Comparison of ENCODE assay signal across 1 cellular context in genomic region chr5:56116599-56117131, GRCh38.
TF ChIP-seq lines count a peak whose summit lies in the region.

No MANE protein-coding gene starts in this region.

TF ChIP-seq in HepG2, 621 proteins besides CTCF, POLR2A, EP300 and RAD21 (continued from another document and continues in another):
- TF ChIP-seq DZIP1 (CRISPR knock-in tag; IDR thresholded peaks at IDR 0.05) (no peak), ZFP36 (IDR thresholded peaks at IDR 0.05; ENCODE audit: borderline replicate concordance, low read depth, low read length, partially characterized antibody) (no peak), ZNF614 (CRISPR knock-in tag; IDR thresholded peaks at IDR 0.05; ENCODE audit: borderline replicate concordance) (peak; percentile 96; the same call in 1 of the 2 replicates), ZC3H13 (CRISPR knock-in tag; IDR thresholded peaks at IDR 0.05) (no peak), SUZ12 (IDR thresholded peaks at IDR 0.05; ENCODE audit: low read depth, low read length) (no peak), JUNB (CRISPR knock-in tag; IDR thresholded peaks at IDR 0.05; ENCODE audit: borderline replicate concordance) (no peak), ZNF709 (CRISPR knock-in tag; IDR thresholded peaks at IDR 0.05) (no peak), PTBP1 (IDR thresholded peaks at IDR 0.05; ENCODE audit: low read depth, low read length, poor library complexity, severe bottlenecking) (no peak), LBX2 (CRISPR knock-in tag; IDR thresholded peaks at IDR 0.05; ENCODE audit: borderline replicate concordance) (no peak), TBL1XR1 (IDR thresholded peaks at IDR 0.05; ENCODE audit: borderline replicate concordance, low read length, partially characterized antibody) (peak; percentile 71), ZNF503 (CRISPR knock-in tag; IDR thresholded peaks at IDR 0.05) (no peak), HMGXB4 (CRISPR knock-in tag; IDR thresholded peaks at IDR 0.05; ENCODE audit: borderline replicate concordance in 1 of 2, low read depth in 1 of 2) (0 out of 4 replicates have a peak, but pooled peaks of 1 of the 2 experiments have one; percentile 34), POLR2AphosphoS5 (IDR thresholded peaks at IDR 0.05; ENCODE audit: low read depth, low read length) (peak; percentile 44; the same call in 1 of the 2 replicates), CAMTA2 (CRISPR knock-in tag; IDR thresholded peaks at IDR 0.05; ENCODE audit: borderline replicate concordance) (no peak), ZFP91 (CRISPR knock-in tag; IDR thresholded peaks at IDR 0.05; ENCODE audit: borderline replicate concordance) (0 out of 2 replicates have a peak, but pooled peaks have one; percentile 24), ZNF878 (CRISPR knock-in tag; IDR thresholded peaks at IDR 0.05) (no peak), ZNF644 (CRISPR knock-in tag; IDR thresholded peaks at IDR 0.05; ENCODE audit: low read depth) (peak; percentile 92), ZNF543 (CRISPR knock-in tag; IDR thresholded peaks at IDR 0.05) (0 out of 2 replicates have a peak, but pooled peaks have one; percentile 50), HBP1 (CRISPR knock-in tag; IDR thresholded peaks at IDR 0.05; ENCODE audit: low read depth) (peak; percentile 79; the same call in 1 of the 2 replicates), ZNF83 (CRISPR knock-in tag; IDR thresholded peaks at IDR 0.05; ENCODE audit: borderline replicate concordance) (no peak), ZNF879 (CRISPR knock-in tag; IDR thresholded peaks at IDR 0.05) (no peak), HNRNPUL1 (IDR thresholded peaks at IDR 0.05; ENCODE audit: low read depth, low read length) (no peak), THAP8 (CRISPR knock-in tag; IDR thresholded peaks at IDR 0.05; ENCODE audit: borderline replicate concordance) (no peak), SP2 (CRISPR knock-in tag; IDR thresholded peaks at IDR 0.05) (no peak), ZNF574 (CRISPR knock-in tag; IDR thresholded peaks at IDR 0.05) (peak; percentile 66), HDAC1 (CRISPR knock-in tag; IDR thresholded peaks at IDR 0.05) (peak; percentile 84), ARID3A (IDR thresholded peaks at IDR 0.05; ENCODE audit: low read depth, low read length) (no peak; the same call in 1 of the 2 replicates), MLXIP (CRISPR knock-in tag; IDR thresholded peaks at IDR 0.05; ENCODE audit: borderline replicate concordance) (no peak), ZSCAN21 (CRISPR knock-in tag; IDR thresholded peaks at IDR 0.05; ENCODE audit: borderline replicate concordance) (peak; percentile 38; the same call in 1 of the 2 replicates), RXRB (CRISPR knock-in tag; IDR thresholded peaks at IDR 0.05; ENCODE audit: borderline replicate concordance) (peak; percentile 86), ATF3 (CRISPR knock-in tag; IDR thresholded peaks at IDR 0.05) (no peak), ZBTB44 (CRISPR knock-in tag; IDR thresholded peaks at IDR 0.05) (no peak), NCOR1 (IDR thresholded peaks at IDR 0.05; ENCODE audit: borderline replicate concordance, low read length) (peak; percentile 69; the same call in 1 of the 2 replicates), RARA (CRISPR knock-in tag; IDR thresholded peaks at IDR 0.05) (peak; percentile 92)
